Comparison of ENCODE assay signal across 23 cellular contexts in genomic region chr7:116546916-116547315, GRCh38. TPM values are rescaled to one million over a fixed set of nuclear protein-coding genes. Genes with fewer than 3 reads are reported as not detected.
DNase-seq lines count a peak whose midpoint lies in the region; TF ChIP-seq lines count a peak whose summit lies in the region.
"Had no signal": no experiment of that assay in that cellular context is flagged by ENCODE, and none has a peak within 500 bp of the region (broad histone marks: within the 10 kb centered on the region; RNA-seq: fewer than 3 reads in every experiment).

No MANE protein-coding gene starts in this region.

- DNase-seq in EH (ENCODE audit: low read depth) (peak; percentile 88), SK-N-MC (ENCODE audit: low read depth, low spot score) (no peak), fibroblast of peridontal ligament (ENCODE audit: extremely low read depth) (peak; percentile 55), stomach (no peak), NK-92 (lab: John Stamatoyannopoulos, UW; ENCODE audit: unreplicated experiment) (no peak), COLO829 (ENCODE audit: low spot score) (no peak), SKM-1 (lab: John Stamatoyannopoulos, UW; ENCODE audit: unreplicated experiment) (no peak)
- DNase-seq in effector memory CD4-positive, alpha-beta T cell = no peak
- DNase-seq: activated naive CD4-positive, alpha-beta T cell treated with anti-CD3 and anti-CD28 coated beads, Interleukin-2, amount 50 U/mL, for 16 hours; anterior cingulate cortex; CD4-positive, alpha-beta memory T cell; DMS 273 treated with DMSO at 0.1 percent for 48 hours; mucosa of descending colon; NCI-H1048; NCI-H1694 treated with DMSO at 0.1 percent for 48 hours; NCI-H2171; NCI-H510A treated with DMSO at 0.1 percent for 48 hours; RPMI8226; stimulated activated CD4-positive, alpha-beta T cell treated with anti-CD3 and anti-CD28 coated beads, Interleukin-2, amount 100 ng/mL, for 24 hours had no signal

- 69 to 93% (median 82%) methylated on average over 1 of the region's 1 CpG for WGBS in stomach, 5 donors

- no peak overlapping the region for H3K9ac ChIP-seq in SK-N-MC (ENCODE audit: insufficient read length)

- no peak for TF ChIP-seq EP300 in stomach (IDR thresholded peaks at IDR 0.05)

- H3K27me3 ChIP-seq in stomach = no peaks in the 10 kb centered on the region
- H3K27me3 ChIP-seq in effector memory CD4-positive, alpha-beta T cell (replicated peaks; ENCODE audit: control insufficient read depth, insufficient read depth, low read length, poor library complexity, severe bottlenecking) = no peaks in the 10 kb centered on the region
- H3K27me3 ChIP-seq: suprapubic skin had no signal

- H3K36me3 ChIP-seq in SK-N-MC (ENCODE audit: insufficient read depth, low read length) (peaks cover 98% of the 10 kb centered on the region), stomach (no peaks in the 10 kb centered on the region)
- no peaks in the 10 kb centered on the region for H3K36me3 ChIP-seq in effector memory CD4-positive, alpha-beta T cell (ENCODE audit: control insufficient read depth, insufficient read depth, low read length)

- H3K27ac ChIP-seq in SK-N-MC (0 out of 2 replicates have a peak overlapping the region, but pooled peaks have one; percentile 30), stomach (peak overlapping the region in 4 of 5 donors; percentile 30 to 79 (median 47))
- H3K27ac ChIP-seq in effector memory CD4-positive, alpha-beta T cell (ENCODE audit: insufficient read depth, low read length, poor library complexity, severe bottlenecking) = no peak overlapping the region
- H3K27ac ChIP-seq: epithelial cell of prostate had no signal

- no peak for TF ChIP-seq POLR2A in stomach (IDR thresholded peaks at IDR 0.05)

- TF ChIP-seq CTCF in stomach (IDR thresholded peaks at IDR 0.05) = no peak

- peaks cover 0 to 31% (median 12%) of the 10 kb centered on the region in 4 donors for H3K4me1 ChIP-seq in stomach
- H3K4me1 ChIP-seq in effector memory CD4-positive, alpha-beta T cell (ENCODE audit: control insufficient read depth, insufficient read depth, low read length, poor library complexity, severe bottlenecking) = no peaks in the 10 kb centered on the region

- H3K4me3 ChIP-seq in SK-N-MC (no peak overlapping the region), stomach (no peak overlapping the region)
- H3K4me3 ChIP-seq in effector memory CD4-positive, alpha-beta T cell (ENCODE audit: insufficient read depth, low read depth, low read length, poor library complexity, severe bottlenecking) = no peak overlapping the region
- H3K4me3 ChIP-seq: mucosa of descending colon, smooth muscle cell, suprapubic skin had no signal

- intact Hi-C loops in stomach (cut with DNase I; ENCODE audit: low total_unique reads) = no loop called here

- H3K9me3 ChIP-seq in SK-N-MC (ENCODE audit: low read depth, low read length) (no peaks in the 10 kb centered on the region), stomach (no peaks in the 10 kb centered on the region)
- no peaks in the 10 kb centered on the region for H3K9me3 ChIP-seq in effector memory CD4-positive, alpha-beta T cell (ENCODE audit: control insufficient read depth, low read length)
- H3K9me3 ChIP-seq: mucosa of descending colon, suprapubic skin had no signal

RNA-seq across cellular contexts. Expression of gene CAV1, which starts 22.1 kb away (rescaled TPM):
- 100 to 1,000 TPM in 4 of 5 donors, 10 to 100 TPM in 1; 49.2 to 719 (median 267) TPM for total RNA-seq in stomach
- 10 to 100 TPM; 18.5 to 73.2 (median 33.5) TPM for polyA plus RNA-seq in stomach
- total RNA-seq: CD4-positive, alpha-beta memory T cell had no signal
- polyA plus RNA-seq: CD4-positive, alpha-beta memory T cell had no signal

RNA-seq across cellular contexts. Expression of gene CAV2, which starts 47.4 kb away (rescaled TPM):
- 10 to 100 TPM; 26.3 to 90.1 (median 32.7) TPM for total RNA-seq in stomach
- polyA plus RNA-seq in stomach = 10 to 100 TPM; 15.7 to 21.9 (median 18.0) TPM
- total RNA-seq: activated T-helper 1 cell treated with anti-CD3 and anti-CD28 coated beads, Interleukin-12 subunit alpha, Interleukin-12 subunit beta, Interleukin-2, Interleukin-4 antibody, amounts not matched to agents 30 ng/mL and 10 ng/mL and 1 ng/mL, durations not matched to agents 14 hours and 24 hours and 36 hours had no signal
- polyA plus RNA-seq: CD4-positive, alpha-beta memory T cell had no signal

Comparison
In these comparisons a context has a peak if more than half of its experiments do, and no peak if none do; other contexts are left out.
1. DNase-seq: peak in EH (single experiment) and fibroblast of peridontal ligament (single experiment); none in SK-N-MC (single experiment), stomach (single experiment), NK-92 (single experiment), COLO829 (single experiment), SKM-1 (single experiment) and effector memory CD4-positive, alpha-beta T cell (0 of 3).